Comparison of ENCODE assay signal across 17 cellular contexts in the genomic region with DNA sequence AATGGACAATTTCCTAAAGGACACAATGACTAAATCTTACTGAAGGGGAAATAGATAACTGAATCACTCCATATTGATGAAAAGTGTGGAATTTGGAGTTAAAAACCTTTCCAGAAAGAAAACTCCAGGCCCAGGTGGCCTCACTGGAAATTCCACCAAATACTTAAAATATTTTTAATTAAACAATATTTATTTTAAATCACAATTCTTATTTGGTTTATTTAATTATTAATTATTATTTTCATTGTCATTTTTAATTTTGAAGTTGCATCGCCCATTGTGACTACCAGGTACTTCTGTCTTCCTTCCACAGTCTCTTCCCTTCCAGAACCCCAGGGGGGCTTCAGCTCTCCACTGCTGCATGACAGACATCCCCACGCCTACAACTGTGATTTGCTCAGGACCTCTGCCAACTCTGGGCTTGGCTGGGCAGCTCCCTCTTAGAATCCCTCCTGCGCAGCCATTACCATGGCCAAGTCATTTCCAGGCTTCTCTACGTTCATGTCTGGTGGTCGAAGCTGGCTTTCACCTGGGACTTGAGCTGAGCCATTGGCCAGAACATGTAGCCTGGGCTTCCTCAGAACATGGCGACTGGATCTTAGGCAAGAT. TPM values are rescaled to one million over a fixed set of nuclear protein-coding genes. Genes with fewer than 3 reads are reported as not detected.
DNase-seq lines count a peak whose midpoint lies in the region; ATAC-seq and TF ChIP-seq lines count a peak whose summit lies in the region.
"Had no signal": no experiment of that assay in that cellular context is flagged by ENCODE, and none has a peak within 500 bp of the region (broad histone marks: within the 10 kb centered on the region; RNA-seq: fewer than 3 reads in every experiment).

No MANE protein-coding gene starts in this region.

- H3K4me1 ChIP-seq in osteoblast (ENCODE audit: insufficient read depth, low read length), result no peaks in the 10 kb centered on the region
- H3K4me1 ChIP-seq in naive thymus-derived CD4-positive, alpha-beta T cell (ENCODE audit: control insufficient read depth in 2 of 2, insufficient read depth in 2 of 2, low read length in 2 of 2), result no peaks in the 10 kb centered on the region

- H3K9me3 Mint-ChIP-seq in activated CD4-positive, alpha-beta T cell treated with anti-CD3 and anti-CD28 coated beads, Interleukin-2, amount 10 ng/mL, durations not matched to agents 24 days and 14 days, result peaks cover 4% of the 10 kb centered on the region
- peaks cover 0 to 13% (median 6%) of the 10 kb centered on the region in 11 donors for H3K9me3 Mint-ChIP-seq in naive thymus-derived CD4-positive, alpha-beta T cell
- H3K9me3 Mint-ChIP-seq: CD4-positive, alpha-beta T cell; HFFc6 had no signal

- no peak overlapping the region for H3K4me3 ChIP-seq in osteoblast (ENCODE audit: insufficient read depth, low read length)
- H3K4me3 ChIP-seq in naive thymus-derived CD4-positive, alpha-beta T cell (ENCODE audit: low read length), result no peak overlapping the region

- H4K20me1 ChIP-seq in osteoblast (ENCODE audit: insufficient read depth, low read length), result no peaks in the 10 kb centered on the region

- no peak for ATAC-seq in naive thymus-derived CD4-positive, alpha-beta T cell
- no peak for ATAC-seq in GM19324 (IDR thresholded peaks at IDR 0.05; ENCODE audit: low FRiP score, unreplicated experiment)

- no peak overlapping the region for H3K4me3 Mint-ChIP-seq in activated CD4-positive, alpha-beta T cell treated with anti-CD3 and anti-CD28 coated beads, Interleukin-2, amount 10 ng/mL, durations not matched to agents 24 days and 14 days
- no peak overlapping the region for H3K4me3 Mint-ChIP-seq in naive thymus-derived CD4-positive, alpha-beta T cell
- H3K4me3 Mint-ChIP-seq: B cell; CD4-positive, alpha-beta T cell; HFFc6 had no signal

- no peaks in the 10 kb centered on the region for H3K4me1 Mint-ChIP-seq in activated CD4-positive, alpha-beta T cell treated with anti-CD3 and anti-CD28 coated beads, Interleukin-2, amount 10 ng/mL, durations not matched to agents 24 days and 14 days
- H3K4me1 Mint-ChIP-seq in naive thymus-derived CD4-positive, alpha-beta T cell, result no peaks in the 10 kb centered on the region
- H3K4me1 Mint-ChIP-seq: B cell had no signal

- no peaks in the 10 kb centered on the region for H3K36me3 ChIP-seq in osteoblast (ENCODE audit: insufficient read depth, low read length)
- H3K36me3 ChIP-seq in naive thymus-derived CD4-positive, alpha-beta T cell (ENCODE audit: control insufficient read depth in 2 of 3, insufficient read depth in 3 of 3, low read length in 3 of 3), result no peaks in the 10 kb centered on the region

- H3K27me3 Mint-ChIP-seq in activated CD4-positive, alpha-beta T cell treated with anti-CD3 and anti-CD28 coated beads, Interleukin-2, amount 10 ng/mL, durations not matched to agents 24 days and 14 days, result peaks cover 53% of the 10 kb centered on the region
- peaks cover 9 to 61% (median 13%) of the 10 kb centered on the region in 5 donors for H3K27me3 Mint-ChIP-seq in naive thymus-derived CD4-positive, alpha-beta T cell

- no peak overlapping the region for H3K4me2 ChIP-seq in osteoblast (ENCODE audit: insufficient read depth, low read length)

- intact Hi-C loops in activated CD4-positive, alpha-beta T cell treated with anti-CD3 and anti-CD28 coated beads, Interleukin-2, amount 10 ng/mL, durations not matched to agents 24 days and 14 days (cut with micrococcal nuclease), result no loop called here
- intact Hi-C loops in naive thymus-derived CD4-positive, alpha-beta T cell (cut with micrococcal nuclease), result no loop called here

- POLR2A ChIA-PET in naive thymus-derived CD4-positive, alpha-beta T cell (lab: Charles Lee), result no interaction called here

- H3K9me3 ChIP-seq in osteoblast (ENCODE audit: low read depth, low read length), result no peaks in the 10 kb centered on the region
- no peaks in the 10 kb centered on the region for H3K9me3 ChIP-seq in naive thymus-derived CD4-positive, alpha-beta T cell (ENCODE audit: control insufficient read depth in 2 of 3, low read length in 3 of 3)

- no peaks in the 10 kb centered on the region for H3K27me3 ChIP-seq in osteoblast (ENCODE audit: insufficient read depth, low read length)
- H3K27me3 ChIP-seq in naive thymus-derived CD4-positive, alpha-beta T cell (ENCODE audit: control insufficient read depth in 2 of 2, insufficient read depth in 2 of 2, low read length in 2 of 2), result no peaks in the 10 kb centered on the region

- CTCF ChIA-PET in naive thymus-derived CD4-positive, alpha-beta T cell (lab: Charles Lee), result interaction anchor here (1.7 kb wide), 1 partner anchor 13 kb away, joined by 4 read pairs; no protein-coding TSS in a partner anchor

- H3K79me2 ChIP-seq in osteoblast (ENCODE audit: insufficient read depth, low read length), result no peaks in the 10 kb centered on the region

- H2AFZ ChIP-seq in osteoblast (ENCODE audit: low read length), result no peak overlapping the region

- TF ChIP-seq CTCF in osteoblast (IDR thresholded peaks at IDR 0.05; ENCODE audit: extremely low read depth, low read depth, low read length), result no peak

- no peak overlapping the region for H3K27ac Mint-ChIP-seq in activated CD4-positive, alpha-beta T cell treated with anti-CD3 and anti-CD28 coated beads, Interleukin-2, amount 10 ng/mL, durations not matched to agents 24 days and 14 days
- H3K27ac Mint-ChIP-seq in naive thymus-derived CD4-positive, alpha-beta T cell, result no peak overlapping the region
- H3K27ac Mint-ChIP-seq: B cell; CD4-positive, alpha-beta T cell; HFFc6 had no signal

- no peak overlapping the region for H3K27ac ChIP-seq in osteoblast (ENCODE audit: low read depth, low read length)
- H3K27ac ChIP-seq in naive thymus-derived CD4-positive, alpha-beta T cell (ENCODE audit: low read depth, low read length), result no peak overlapping the region
- H3K27ac ChIP-seq: HL-60 had no signal

- peak; percentile 47 for DNase-seq in activated CD4-positive, alpha-beta T cell treated with anti-CD3 and anti-CD28 coated beads, Interleukin-2, amount 10 ng/mL, durations not matched to agents 24 days and 14 days
- DNase-seq in activated CD4-positive, alpha-beta T cell treated with anti-CD3 and anti-CD28 coated beads for 4 hours, result no peak
- DNase-seq in NCI-H446 treated with DMSO at 0.1 percent for 48 hours (lab: John Stamatoyannopoulos, UW), result peak; percentile 29
- DNase-seq in islet precursor cell, result peak; percentile 27
- peak; percentile 21 for DNase-seq in osteoblast (ENCODE audit: insufficient read length, low spot score, missing footprints)
- DNase-seq in naive thymus-derived CD4-positive, alpha-beta T cell, result no peak
- DNase-seq: C1 segment of cervical spinal cord; Calu3; CD4-positive, alpha-beta T cell; DMS153; DND-41; GDM1; HCEC 1CT; HFFc6 had no signal

- no peaks in the 10 kb centered on the region for H3K36me3 Mint-ChIP-seq in activated CD4-positive, alpha-beta T cell treated with anti-CD3 and anti-CD28 coated beads, Interleukin-2, amount 10 ng/mL, durations not matched to agents 24 days and 14 days (ENCODE audit: low read depth)
- peaks cover 0 to 5% (median 0%) of the 10 kb centered on the region in 5 donors for H3K36me3 Mint-ChIP-seq in naive thymus-derived CD4-positive, alpha-beta T cell

RNA-seq across cellular contexts. Expression of gene GADD45G, which starts 16.4 kb away (rescaled TPM):
- total RNA-seq in activated CD4-positive, alpha-beta T cell treated with anti-CD3 and anti-CD28 coated beads, Interleukin-2, amount 10 ng/mL, durations not matched to agents 24 days and 14 days, result 19.8 and 20.0 TPM in 2 replicates
- under 0.01 and 0.88 TPM in 2 replicates for total RNA-seq in osteoblast
- 10 to 100 TPM in 1 of 5 experiments, 1 to 10 TPM in 3, under 1 TPM in 1; 0.59 to 18.7 (median 4.7) TPM for total RNA-seq in naive thymus-derived CD4-positive, alpha-beta T cell
- under 1 TPM in 1 of 2 donors, not detected in 1; 0.51 TPM for polyA plus RNA-seq in naive thymus-derived CD4-positive, alpha-beta T cell

Comparison
In these comparisons a context has a peak if more than half of its experiments do, and no peak if none do; other contexts are left out.
1. DNase-seq: peak in activated CD4-positive, alpha-beta T cell treated with anti-CD3 and anti-CD28 coated beads, Interleukin-2, amount 10 ng/mL, durations not matched to agents 24 days and 14 days (single experiment), NCI-H446 treated with DMSO at 0.1 percent for 48 hours (single experiment), islet precursor cell (single experiment) and osteoblast (single experiment); none in activated CD4-positive, alpha-beta T cell treated with anti-CD3 and anti-CD28 coated beads for 4 hours (0 of 2) and naive thymus-derived CD4-positive, alpha-beta T cell (0 of 9).